8 cellular contexts compared by ENCODE assay signal in the genomic region with DNA sequence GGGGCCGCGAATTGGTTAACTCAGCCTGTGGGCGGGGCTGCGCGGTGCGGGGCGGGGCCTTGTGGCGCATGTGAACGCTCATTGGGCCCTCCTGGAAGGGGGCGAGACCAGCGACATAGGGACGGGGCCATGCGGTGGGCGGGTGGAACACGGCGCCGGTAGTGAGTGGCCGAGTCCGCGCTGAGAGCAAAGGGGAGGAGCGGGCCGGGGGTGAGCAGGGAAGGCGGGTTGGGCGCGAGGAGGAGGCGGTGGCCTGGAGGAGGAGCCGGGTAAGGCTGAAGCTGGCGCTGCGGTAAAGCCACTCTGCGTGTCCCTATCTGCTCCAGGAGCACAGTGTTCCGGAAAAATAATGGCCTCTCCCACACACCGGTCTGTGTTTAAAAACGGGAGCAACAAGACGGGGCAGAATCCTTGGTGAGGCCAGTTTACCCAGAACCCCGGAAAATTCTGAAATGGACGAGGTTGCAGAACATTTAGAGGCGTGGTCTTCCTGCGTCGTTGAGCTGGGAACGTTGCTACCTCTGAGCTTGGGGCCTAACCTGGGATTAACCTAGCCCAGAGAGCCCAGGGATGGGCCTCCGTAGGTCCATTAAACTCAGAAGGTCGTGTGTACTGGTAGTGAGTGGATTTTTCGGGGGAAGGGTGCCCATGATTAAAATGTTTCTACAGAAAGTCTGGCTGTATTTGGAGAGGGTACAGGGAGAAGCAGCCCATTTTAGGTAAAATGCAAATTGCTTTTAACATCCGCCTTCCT. TPM values are rescaled to one million over a fixed set of nuclear protein-coding genes. Genes with fewer than 3 reads are reported as not detected.
DNase-seq lines count a peak whose midpoint lies in the region; ATAC-seq and TF ChIP-seq lines count a peak whose summit lies in the region.

No MANE protein-coding gene starts in this region.

- TF ChIP-seq POLR2A in adrenal gland (IDR thresholded peaks at IDR 0.05), result peak; percentile 80 to 94

- ATAC-seq in HG02852 (IDR thresholded peaks at IDR 0.05; ENCODE audit: unreplicated experiment), result peak; percentile 94
- peak; percentile 96 to 99 for ATAC-seq in left cardiac atrium
- ATAC-seq in upper lobe of right lung, result peak; percentile 96

- H3K4me3 ChIP-seq in adrenal gland (peak overlapping the region in 3 of 4 donors; percentile 27 to 57 (median 33)), upper lobe of right lung (peak overlapping the region; percentile 67)

- H3K9me3 ChIP-seq in adrenal gland (replicated peaks in 1 of 3) (no peaks in the 10 kb centered on the region), upper lobe of right lung (no peaks in the 10 kb centered on the region)

- H3K4me1 ChIP-seq in adrenal gland (replicated peaks in 1 of 2), result peaks cover 9 to 17% of the 10 kb centered on the region in 2 donors
- H3K4me1 ChIP-seq in upper lobe of right lung, result peaks cover 13% of the 10 kb centered on the region

- H3K27ac ChIP-seq in adrenal gland (peak overlapping the region; percentile 83 to 95 (median 91)), upper lobe of right lung (peak overlapping the region; percentile 98)

- 0 to 2% (median 1%) methylated on average over 25 to 44 of the region's 44 CpGs for WGBS in adrenal gland, 4 donors

- DNase-seq in GM13976 (ENCODE audit: low spot score) (peak; percentile 99), NCI-H1436 treated with DMSO at 0.1 percent for 48 hours (lab: John Stamatoyannopoulos, UW) (peak; percentile 85), T follicular helper cell (ENCODE audit: low read depth) (peak; percentile 100), adrenal gland (peak; percentile 99 to 100 (median 100)), left cardiac atrium (peak; percentile 100), posterior vena cava (ENCODE audit: low spot score) (peak; percentile 100), upper lobe of right lung (peak; percentile 100)

- no peaks in the 10 kb centered on the region for H3K36me3 ChIP-seq in adrenal gland (replicated peaks in 1 of 2)
- H3K36me3 ChIP-seq in upper lobe of right lung, result no peaks in the 10 kb centered on the region

- H3K27me3 ChIP-seq in adrenal gland (no peaks in the 10 kb centered on the region), upper lobe of right lung (no peaks in the 10 kb centered on the region)

- in situ Hi-C loops in GM13976 (cut with MboI; ENCODE audit: low sequenced_read_pairs, unreplicated experiment), result no loop called here

- intact Hi-C loops in adrenal gland (cut with DNase I), result no loop called here
- intact Hi-C loops in left cardiac atrium (cut with DNase I), result no loop called here
- intact Hi-C loops in posterior vena cava (cut with DNase I), result no loop called here
- intact Hi-C loops in upper lobe of right lung (cut with DNase I), result no loop called here

- TF ChIP-seq CTCF in GM13976 (IDR thresholded peaks at IDR 0.05; ENCODE audit: borderline replicate concordance, control extremely low read depth, extremely low read depth, insufficient read depth, missing control alignments) (no peak), adrenal gland (IDR thresholded peaks at IDR 0.05) (peak in 1 of 6 experiments; percentile 17), upper lobe of right lung (IDR thresholded peaks at IDR 0.05) (no peak)

RNA-seq across cellular contexts. Expression of a gene that starts 0.5 kb away (rescaled TPM):
- 10 to 100 TPM; 12.5 to 26.9 (median 19.9) TPM for total RNA-seq in adrenal gland
- polyA plus RNA-seq in adrenal gland, result 10 to 100 TPM in 1 of 3 donors, 1 to 10 TPM in 2; 6.8 to 12.0 (median 8.0) TPM
- total RNA-seq in left cardiac atrium, result 10 to 100 TPM; 32.2 to 34.1 TPM
- total RNA-seq in posterior vena cava, result 10 to 100 TPM; 13.9 to 18.3 TPM
- 47.6 TPM for total RNA-seq in upper lobe of right lung

RNA-seq across cellular contexts. Expression of a gene that starts 32.6 kb away (rescaled TPM):
- total RNA-seq in adrenal gland, result 10 to 100 TPM; 22.3 to 35.9 (median 30.3) TPM
- polyA plus RNA-seq in adrenal gland, result 10 to 100 TPM in 2 of 3 donors, 1 to 10 TPM in 1; 6.5 to 42.9 (median 13.3) TPM
- 10 to 100 TPM; 27.1 to 31.2 TPM for total RNA-seq in left cardiac atrium
- 10 to 100 TPM; 31.5 to 34.1 TPM for total RNA-seq in posterior vena cava
- 29.1 TPM for total RNA-seq in upper lobe of right lung

RNA-seq across cellular contexts. Expression of a gene that starts 32.7 kb away (rescaled TPM):
- total RNA-seq in adrenal gland (10 to 100 TPM in 6 of 8 donors, 1 to 10 TPM in 2; 7.5 to 18.3 (median 11.7) TPM), left cardiac atrium (10 to 100 TPM; 14.9 to 19.1 TPM), posterior vena cava (1 to 10 TPM; 7.5 to 7.8 TPM), upper lobe of right lung (9.1 TPM)
- polyA plus RNA-seq in adrenal gland, result 10 to 100 TPM in 1 of 3 donors, 1 to 10 TPM in 2; 5.6 to 19.7 (median 8.1) TPM

Comparison
In these comparisons a context has a peak if more than half of its experiments do, and no peak if none do; other contexts are left out.
1. Peak in every context shown above with its lines: DNase-seq, ATAC-seq, H3K4me3 ChIP-seq and H3K27ac ChIP-seq.